In the genomic region with DNA sequence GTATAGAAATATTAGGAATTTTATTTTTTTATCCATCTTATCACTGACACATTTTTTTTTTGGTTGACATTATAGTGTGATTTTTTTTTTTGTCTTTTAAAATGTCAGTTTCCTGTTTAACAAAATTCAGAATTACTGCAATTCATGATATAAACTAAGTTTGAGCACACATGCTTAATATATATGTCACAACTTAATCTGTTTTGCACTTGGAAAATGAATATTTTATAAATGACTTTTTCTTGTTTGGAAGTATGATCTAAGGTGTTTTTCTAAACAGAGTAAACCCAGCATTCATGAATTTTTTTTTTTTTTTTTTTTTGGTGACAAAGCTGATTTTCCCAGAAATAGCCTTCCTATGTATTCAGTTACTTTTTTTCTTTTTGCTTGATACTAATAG, we compare ENCODE assay signal across 10 cellular contexts. TPM values are rescaled to one million over a fixed set of nuclear protein-coding genes. Genes with fewer than 3 reads are reported as not detected.
A peak's percentile ranks its signal among the peaks of the same experiment; 100 is the strongest.
DNase-seq lines count a peak whose midpoint lies in the region; ATAC-seq and TF ChIP-seq lines count a peak whose summit lies in the region.
"Had no signal": no experiment of that assay in that cellular context is flagged by ENCODE, and none has a peak within 500 bp of the region (broad histone marks: within the 10 kb centered on the region; RNA-seq: fewer than 3 reads in every experiment).

No MANE protein-coding gene starts in this region.

- H3K36me3 ChIP-seq in BLaER1 (peaks cover 37% of the 10 kb centered on the region), HUES64 (ENCODE audit: insufficient read depth, low read length) (peaks cover 56% of the 10 kb centered on the region), brain microvascular endothelial cell (replicated peaks) (peaks cover 5% of the 10 kb centered on the region)

- H3K4me1 ChIP-seq in BLaER1 = peaks cover 33% of the 10 kb centered on the region
- peaks cover 13% of the 10 kb centered on the region for H3K4me1 ChIP-seq in HUES64 (ENCODE audit: insufficient read depth, low read length)

- H3K27me3 ChIP-seq in BLaER1 (no peaks in the 10 kb centered on the region), HUES64 (ENCODE audit: insufficient read depth, low read length) (no peaks in the 10 kb centered on the region), brain microvascular endothelial cell (replicated peaks) (no peaks in the 10 kb centered on the region)

- peak overlapping the region; percentile 96 for H3K4me2 ChIP-seq in BLaER1

- no peaks in the 10 kb centered on the region for H3K9me3 Mint-ChIP-seq in naive B cell

- H3K9me3 ChIP-seq in BLaER1 (no peaks in the 10 kb centered on the region), HUES64 (ENCODE audit: insufficient read depth, low read depth, low read length) (no peaks in the 10 kb centered on the region)

- H3K4me3 Mint-ChIP-seq in naive B cell = peak overlapping the region; percentile 15 to 97 (median 61)

- no peak for ATAC-seq in naive B cell (ENCODE audit: low read depth in 2 of 2)
- ATAC-seq in GM19397 (IDR thresholded peaks at IDR 0.05; ENCODE audit: unreplicated experiment) = no peak
- no peak for ATAC-seq in GM21619 (IDR thresholded peaks at IDR 0.05; ENCODE audit: unreplicated experiment)
- no peak for ATAC-seq in HG02885 (IDR thresholded peaks at IDR 0.05; ENCODE audit: poor library complexity, unreplicated experiment)

- peak overlapping the region; percentile 94 for H3K9ac ChIP-seq in BLaER1
- peak overlapping the region; percentile 94; the same call in 1 of the 2 replicates for H3K9ac ChIP-seq in HUES64 (ENCODE audit: low read depth, low read length)

- no peak for TF ChIP-seq CTCF in brain microvascular endothelial cell (IDR thresholded peaks at IDR 0.05; ENCODE audit: low read depth, low read length, missing control alignments)

- peaks cover 74% of the 10 kb centered on the region for H4K20me1 ChIP-seq in BLaER1

- H3K36me3 Mint-ChIP-seq in naive B cell = peaks cover 0 to 8% of the 10 kb centered on the region in 2 donors

- peak overlapping the region in 2 of 6 donors; percentile 13 to 39 for H3K27ac Mint-ChIP-seq in naive B cell

- DNase-seq in brain microvascular endothelial cell (no peak), naive B cell (no peak), NCI-H82 treated with DMSO at 0.1 percent for 48 hours (lab: John Stamatoyannopoulos, UW; ENCODE audit: unreplicated experiment) (no peak)
- DNase-seq: activated effector memory CD4-positive, alpha-beta T cell treated with Interleukin-2 at 50 U/mL for 16 hours; OCI-M1 had no signal

- H3K4me3 ChIP-seq in BLaER1 (peak overlapping the region; percentile 97), HUES64 (ENCODE audit: low read length) (peak overlapping the region; percentile 98), brain microvascular endothelial cell (ENCODE audit: low read depth, low read length) (peak overlapping the region; percentile 90)

- H3K4me1 Mint-ChIP-seq in naive B cell = peaks cover 37 to 53% (median 44%) of the 10 kb centered on the region in 3 donors

- in situ Hi-C loops in brain microvascular endothelial cell (cut with HindIII; ENCODE audit: low pct_ligation_motif_present, low sequenced_read_pairs) = no loop called here

- H3K27ac ChIP-seq in BLaER1 = no peak overlapping the region
- H3K27ac ChIP-seq in HUES64 (ENCODE audit: low read depth, low read length) = no peak overlapping the region
- H3K27ac ChIP-seq in brain microvascular endothelial cell = no peak overlapping the region

- H3K27me3 Mint-ChIP-seq in naive B cell = no peaks in the 10 kb centered on the region

RNA-seq across cellular contexts. Expression of gene SMARCA5, which starts 2.4 kb away (rescaled TPM):
- 89.1 TPM for polyA plus RNA-seq in HUES64 (2013, experiment 1 of 2)
- polyA plus RNA-seq in HUES64 (2013, experiment 2 of 2) = 104 TPM
- polyA plus RNA-seq in naive B cell (ENCODE audit: low read depth in 6 of 6) = 10 to 100 TPM; 17.1 to 36.3 (median 26.1) TPM
